In the genomic region with DNA sequence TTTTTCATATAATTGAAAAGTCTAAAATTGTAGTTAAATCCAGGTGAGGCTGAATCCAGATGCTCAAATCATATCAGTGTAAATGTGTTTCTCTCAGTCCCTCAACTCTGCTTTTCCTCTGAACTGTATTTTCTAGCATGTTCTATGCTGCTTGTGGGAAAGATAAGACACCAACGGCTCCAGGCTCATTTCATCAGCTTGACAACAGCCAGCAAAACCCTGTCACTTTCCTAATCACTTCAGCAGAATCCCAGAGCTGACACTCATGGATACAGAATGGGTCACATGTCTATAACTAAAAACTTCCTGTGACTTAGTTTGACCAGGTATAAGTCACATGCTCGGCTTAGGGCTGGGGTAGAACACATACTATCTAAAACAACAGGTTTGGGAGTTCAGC, we compare ENCODE assay signal across 1 cellular context.
TF ChIP-seq lines count a peak whose summit lies in the region.

No MANE protein-coding gene starts in this region.

TF ChIP-seq in K562, 482 proteins besides CTCF, POLR2A, EP300 and RAD21 (continued from another document):
- TF ChIP-seq, protein P1, sequence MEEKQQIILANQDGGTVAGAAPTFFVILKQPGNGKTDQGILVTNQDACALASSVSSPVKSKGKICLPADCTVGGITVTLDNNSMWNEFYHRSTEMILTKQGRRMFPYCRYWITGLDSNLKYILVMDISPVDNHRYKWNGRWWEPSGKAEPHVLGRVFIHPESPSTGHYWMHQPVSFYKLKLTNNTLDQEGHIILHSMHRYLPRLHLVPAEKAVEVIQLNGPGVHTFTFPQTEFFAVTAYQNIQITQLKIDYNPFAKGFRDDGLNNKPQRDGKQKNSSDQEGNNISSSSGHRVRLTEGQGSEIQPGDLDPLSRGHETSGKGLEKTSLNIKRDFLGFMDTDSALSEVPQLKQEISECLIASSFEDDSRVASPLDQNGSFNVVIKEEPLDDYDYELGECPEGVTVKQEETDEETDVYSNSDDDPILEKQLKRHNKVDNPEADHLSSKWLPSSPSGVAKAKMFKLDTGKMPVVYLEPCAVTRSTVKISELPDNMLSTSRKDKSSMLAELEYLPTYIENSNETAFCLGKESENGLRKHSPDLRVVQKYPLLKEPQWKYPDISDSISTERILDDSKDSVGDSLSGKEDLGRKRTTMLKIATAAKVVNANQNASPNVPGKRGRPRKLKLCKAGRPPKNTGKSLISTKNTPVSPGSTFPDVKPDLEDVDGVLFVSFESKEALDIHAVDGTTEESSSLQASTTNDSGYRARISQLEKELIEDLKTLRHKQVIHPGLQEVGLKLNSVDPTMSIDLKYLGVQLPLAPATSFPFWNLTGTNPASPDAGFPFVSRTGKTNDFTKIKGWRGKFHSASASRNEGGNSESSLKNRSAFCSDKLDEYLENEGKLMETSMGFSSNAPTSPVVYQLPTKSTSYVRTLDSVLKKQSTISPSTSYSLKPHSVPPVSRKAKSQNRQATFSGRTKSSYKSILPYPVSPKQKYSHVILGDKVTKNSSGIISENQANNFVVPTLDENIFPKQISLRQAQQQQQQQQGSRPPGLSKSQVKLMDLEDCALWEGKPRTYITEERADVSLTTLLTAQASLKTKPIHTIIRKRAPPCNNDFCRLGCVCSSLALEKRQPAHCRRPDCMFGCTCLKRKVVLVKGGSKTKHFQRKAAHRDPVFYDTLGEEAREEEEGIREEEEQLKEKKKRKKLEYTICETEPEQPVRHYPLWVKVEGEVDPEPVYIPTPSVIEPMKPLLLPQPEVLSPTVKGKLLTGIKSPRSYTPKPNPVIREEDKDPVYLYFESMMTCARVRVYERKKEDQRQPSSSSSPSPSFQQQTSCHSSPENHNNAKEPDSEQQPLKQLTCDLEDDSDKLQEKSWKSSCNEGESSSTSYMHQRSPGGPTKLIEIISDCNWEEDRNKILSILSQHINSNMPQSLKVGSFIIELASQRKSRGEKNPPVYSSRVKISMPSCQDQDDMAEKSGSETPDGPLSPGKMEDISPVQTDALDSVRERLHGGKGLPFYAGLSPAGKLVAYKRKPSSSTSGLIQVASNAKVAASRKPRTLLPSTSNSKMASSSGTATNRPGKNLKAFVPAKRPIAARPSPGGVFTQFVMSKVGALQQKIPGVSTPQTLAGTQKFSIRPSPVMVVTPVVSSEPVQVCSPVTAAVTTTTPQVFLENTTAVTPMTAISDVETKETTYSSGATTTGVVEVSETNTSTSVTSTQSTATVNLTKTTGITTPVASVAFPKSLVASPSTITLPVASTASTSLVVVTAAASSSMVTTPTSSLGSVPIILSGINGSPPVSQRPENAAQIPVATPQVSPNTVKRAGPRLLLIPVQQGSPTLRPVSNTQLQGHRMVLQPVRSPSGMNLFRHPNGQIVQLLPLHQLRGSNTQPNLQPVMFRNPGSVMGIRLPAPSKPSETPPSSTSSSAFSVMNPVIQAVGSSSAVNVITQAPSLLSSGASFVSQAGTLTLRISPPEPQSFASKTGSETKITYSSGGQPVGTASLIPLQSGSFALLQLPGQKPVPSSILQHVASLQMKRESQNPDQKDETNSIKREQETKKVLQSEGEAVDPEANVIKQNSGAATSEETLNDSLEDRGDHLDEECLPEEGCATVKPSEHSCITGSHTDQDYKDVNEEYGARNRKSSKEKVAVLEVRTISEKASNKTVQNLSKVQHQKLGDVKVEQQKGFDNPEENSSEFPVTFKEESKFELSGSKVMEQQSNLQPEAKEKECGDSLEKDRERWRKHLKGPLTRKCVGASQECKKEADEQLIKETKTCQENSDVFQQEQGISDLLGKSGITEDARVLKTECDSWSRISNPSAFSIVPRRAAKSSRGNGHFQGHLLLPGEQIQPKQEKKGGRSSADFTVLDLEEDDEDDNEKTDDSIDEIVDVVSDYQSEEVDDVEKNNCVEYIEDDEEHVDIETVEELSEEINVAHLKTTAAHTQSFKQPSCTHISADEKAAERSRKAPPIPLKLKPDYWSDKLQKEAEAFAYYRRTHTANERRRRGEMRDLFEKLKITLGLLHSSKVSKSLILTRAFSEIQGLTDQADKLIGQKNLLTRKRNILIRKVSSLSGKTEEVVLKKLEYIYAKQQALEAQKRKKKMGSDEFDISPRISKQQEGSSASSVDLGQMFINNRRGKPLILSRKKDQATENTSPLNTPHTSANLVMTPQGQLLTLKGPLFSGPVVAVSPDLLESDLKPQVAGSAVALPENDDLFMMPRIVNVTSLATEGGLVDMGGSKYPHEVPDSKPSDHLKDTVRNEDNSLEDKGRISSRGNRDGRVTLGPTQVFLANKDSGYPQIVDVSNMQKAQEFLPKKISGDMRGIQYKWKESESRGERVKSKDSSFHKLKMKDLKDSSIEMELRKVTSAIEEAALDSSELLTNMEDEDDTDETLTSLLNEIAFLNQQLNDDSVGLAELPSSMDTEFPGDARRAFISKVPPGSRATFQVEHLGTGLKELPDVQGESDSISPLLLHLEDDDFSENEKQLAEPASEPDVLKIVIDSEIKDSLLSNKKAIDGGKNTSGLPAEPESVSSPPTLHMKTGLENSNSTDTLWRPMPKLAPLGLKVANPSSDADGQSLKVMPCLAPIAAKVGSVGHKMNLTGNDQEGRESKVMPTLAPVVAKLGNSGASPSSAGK (IDR thresholded peaks at IDR 0.05), result peak; percentile 24; the same call in 1 of the 2 replicates
- TF ChIP-seq RBBP5 (IDR thresholded peaks at IDR 0.05; ENCODE audit: borderline replicate concordance, insufficient read depth, low read length, poor library complexity, severe bottlenecking), result no peak
- no peak for TF ChIP-seq ZNF431 (CRISPR knock-in tag; IDR thresholded peaks at IDR 0.05)
- TF ChIP-seq, protein P2, sequence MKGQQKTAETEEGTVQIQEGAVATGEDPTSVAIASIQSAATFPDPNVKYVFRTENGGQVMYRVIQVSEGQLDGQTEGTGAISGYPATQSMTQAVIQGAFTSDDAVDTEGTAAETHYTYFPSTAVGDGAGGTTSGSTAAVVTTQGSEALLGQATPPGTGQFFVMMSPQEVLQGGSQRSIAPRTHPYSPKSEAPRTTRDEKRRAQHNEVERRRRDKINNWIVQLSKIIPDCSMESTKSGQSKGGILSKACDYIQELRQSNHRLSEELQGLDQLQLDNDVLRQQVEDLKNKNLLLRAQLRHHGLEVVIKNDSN (CRISPR knock-in tag; IDR thresholded peaks at IDR 0.05), result no peak
- no peak for TF ChIP-seq ZFP1 (CRISPR knock-in tag; IDR thresholded peaks at IDR 0.05)
- TF ChIP-seq RCOR1 (IDR thresholded peaks at IDR 0.05; ENCODE audit: borderline replicate concordance in 1 of 2, low read depth in 2 of 2, low read length in 2 of 2), result peak in 1 of 2 experiments; percentile 19; a peak in 1 of 4 replicates
- TF ChIP-seq GTF2E2 (tag; IDR thresholded peaks at IDR 0.05), result no peak
- TF ChIP-seq ZBTB7A (IDR thresholded peaks at IDR 0.05; ENCODE audit: borderline replicate concordance, control insufficient read depth, low read depth, low read length), result no peak
- TF ChIP-seq ZNF24 (IDR thresholded peaks at IDR 0.05), result no peak
- no peak for TF ChIP-seq SMAD3 (CRISPR knock-in tag; conservative IDR thresholded peaks at IDR 0.05)
- no peak for TF ChIP-seq SAFB (IDR thresholded peaks at IDR 0.05; ENCODE audit: borderline replicate concordance, low read depth, low read length)
